Comparison of ENCODE assay signal across 9 cellular contexts in genomic region chr2:32948266-32948665, GRCh38. TPM values are rescaled to one million over a fixed set of nuclear protein-coding genes. Genes with fewer than 3 reads are reported as not detected.
DNase-seq lines count a peak whose midpoint lies in the region; ATAC-seq and TF ChIP-seq lines count a peak whose summit lies in the region.
"Had no signal": no experiment of that assay in that cellular context is flagged by ENCODE, and none has a peak within 500 bp of the region (broad histone marks: within the 10 kb centered on the region; RNA-seq: fewer than 3 reads in every experiment).

No MANE protein-coding gene starts in this region.

- H3K4me3 ChIP-seq in left lung (peak overlapping the region; percentile 63 to 69), testis (peak overlapping the region; percentile 69 to 72)

- TF ChIP-seq POLR2A in testis (IDR thresholded peaks at IDR 0.05) = no peak

- no peak for DNase-seq in activated T-cell treated with anti-CD3 and anti-CD28 coated beads, Interleukin-2, amount 50 U/mL, for 24 hours
- DNase-seq in activated T-cell treated with anti-CD3 and anti-CD28 coated beads for 4 hours (no peak), left lung (no peak), testis (no peak), NCI-H69 (lab: John Stamatoyannopoulos, UW) (no peak), AML-193 (lab: John Stamatoyannopoulos, UW) (no peak)
- no peak for DNase-seq in activated naive CD8-positive, alpha-beta T cell treated with anti-CD3 and anti-CD28 coated beads, Interleukin-2, amount 10 ng/mL, durations not matched to agents 7 days and 5 days

- no peaks in the 10 kb centered on the region for H3K9me3 ChIP-seq in left lung
- no peaks in the 10 kb centered on the region for H3K9me3 ChIP-seq in testis
- H3K9me3 ChIP-seq: neutrophil had no signal

- no peak overlapping the region for H3K27ac ChIP-seq in left lung
- peak overlapping the region in 1 of 2 donors; percentile 83 for H3K27ac ChIP-seq in testis
- H3K27ac ChIP-seq: neutrophil had no signal

- H3K27me3 ChIP-seq in left lung (peaks cover 0 to 56% of the 10 kb centered on the region in 2 donors), testis (no peaks in the 10 kb centered on the region)

- ATAC-seq in activated naive CD8-positive, alpha-beta T cell treated with anti-CD3 and anti-CD28 coated beads, Interleukin-2, amount 10 ng/mL, durations not matched to agents 7 days and 5 days (ENCODE audit: low read depth) = no peak
- ATAC-seq in left lung = no peak
- ATAC-seq in HG02970 (IDR thresholded peaks at IDR 0.05; ENCODE audit: low FRiP score, unreplicated experiment) = no peak

- WGBS in testis, 2 donors = 66 to 69% methylated on average over 3 of the region's 3 CpGs

- no peaks in the 10 kb centered on the region for H3K9me3 Mint-ChIP-seq in activated T-cell treated with anti-CD3 and anti-CD28 coated beads, Interleukin-2, amount 50 U/mL, for 24 hours
- H3K9me3 Mint-ChIP-seq in activated naive CD8-positive, alpha-beta T cell treated with anti-CD3 and anti-CD28 coated beads, Interleukin-2, amount 10 ng/mL, durations not matched to agents 7 days and 5 days = no peaks in the 10 kb centered on the region

- peaks cover 65% of the 10 kb centered on the region for H3K27me3 Mint-ChIP-seq in activated T-cell treated with anti-CD3 and anti-CD28 coated beads, Interleukin-2, amount 50 U/mL, for 24 hours
- H3K27me3 Mint-ChIP-seq in activated naive CD8-positive, alpha-beta T cell treated with anti-CD3 and anti-CD28 coated beads, Interleukin-2, amount 10 ng/mL, durations not matched to agents 7 days and 5 days = peaks cover 44% of the 10 kb centered on the region

- H3K27ac Mint-ChIP-seq in activated T-cell treated with anti-CD3 and anti-CD28 coated beads, Interleukin-2, amount 50 U/mL, for 24 hours = no peak overlapping the region
- no peak overlapping the region for H3K27ac Mint-ChIP-seq in activated naive CD8-positive, alpha-beta T cell treated with anti-CD3 and anti-CD28 coated beads, Interleukin-2, amount 10 ng/mL, durations not matched to agents 7 days and 5 days

- peaks cover 0 to 12% of the 10 kb centered on the region in 2 donors for H3K4me1 ChIP-seq in left lung
- no peaks in the 10 kb centered on the region for H3K4me1 ChIP-seq in testis

- H3K36me3 ChIP-seq in left lung = no peaks in the 10 kb centered on the region
- H3K36me3 ChIP-seq in testis (ENCODE audit: low read depth, missing control alignments) = no peaks in the 10 kb centered on the region
- H3K36me3 ChIP-seq: neutrophil had no signal

- POLR2A ChIA-PET in activated naive CD8-positive, alpha-beta T cell treated with anti-CD3 and anti-CD28 coated beads, Interleukin-2, amount 10 ng/mL, durations not matched to agents 7 days and 5 days (lab: Charles Lee) = no interaction called here

- peak overlapping the region; percentile 51 for H3K4me3 Mint-ChIP-seq in activated T-cell treated with anti-CD3 and anti-CD28 coated beads, Interleukin-2, amount 50 U/mL, for 24 hours
- H3K4me3 Mint-ChIP-seq in activated naive CD8-positive, alpha-beta T cell treated with anti-CD3 and anti-CD28 coated beads, Interleukin-2, amount 10 ng/mL, durations not matched to agents 7 days and 5 days = peak overlapping the region; percentile 61

- TF ChIP-seq CTCF in left lung (IDR thresholded peaks at IDR 0.05) (no peak), testis (IDR thresholded peaks at IDR 0.05) (no peak)

- H3K36me3 Mint-ChIP-seq in activated T-cell treated with anti-CD3 and anti-CD28 coated beads, Interleukin-2, amount 50 U/mL, for 24 hours (ENCODE audit: low read depth) = no peaks in the 10 kb centered on the region
- H3K36me3 Mint-ChIP-seq in activated naive CD8-positive, alpha-beta T cell treated with anti-CD3 and anti-CD28 coated beads, Interleukin-2, amount 10 ng/mL, durations not matched to agents 7 days and 5 days = no peaks in the 10 kb centered on the region

- intact Hi-C loops in left lung (cut with DNase I) = no loop called here
- intact Hi-C loops in testis (cut with DNase I; ENCODE audit: low total_unique reads) = loop anchor here (10.0 kb wide), 1 partner anchor 67 kb away; no protein-coding TSS in a partner anchor

- H3K4me1 Mint-ChIP-seq in activated T-cell treated with anti-CD3 and anti-CD28 coated beads, Interleukin-2, amount 50 U/mL, for 24 hours (ENCODE audit: low read depth) = peaks cover 9% of the 10 kb centered on the region
- H3K4me1 Mint-ChIP-seq in activated naive CD8-positive, alpha-beta T cell treated with anti-CD3 and anti-CD28 coated beads, Interleukin-2, amount 10 ng/mL, durations not matched to agents 7 days and 5 days = peaks cover 11% of the 10 kb centered on the region

RNA-seq across cellular contexts. Expression of gene LTBP1, which starts 1.5 kb away (rescaled TPM):
- total RNA-seq in activated naive CD8-positive, alpha-beta T cell treated with anti-CD3 and anti-CD28 coated beads, Interleukin-2, amount 10 ng/mL, durations not matched to agents 7 days and 5 days = under 1 TPM; 0.19 to 0.23 TPM
- total RNA-seq in left lung (10 to 100 TPM; 35.4 to 81.2 TPM), testis (10 to 100 TPM; 39.6 to 51.5 TPM)
- polyA plus RNA-seq in testis (ENCODE audit: insufficient read depth, low read depth, low replicate concordance) = 44.0 TPM

Comparison
In these comparisons a context has a peak if more than half of its experiments do, and no peak if none do; other contexts are left out.
1. RNA of gene LTBP1, which starts 1.5 kb away (total RNA-seq): 35.4 to 81.2 TPM in left lung and 39.6 to 51.5 TPM in testis; 0.19 to 0.23 TPM in activated naive CD8-positive, alpha-beta T cell treated with anti-CD3 and anti-CD28 coated beads, Interleukin-2, amount 10 ng/mL, durations not matched to agents 7 days and 5 days; every median in the first group is over 10 times any median in the second.